ENCODE assay signal across 16 cellular contexts in genomic region chr3:126212250-126212628, GRCh38. TPM values are rescaled to one million over a fixed set of nuclear protein-coding genes. Genes with fewer than 3 reads are reported as not detected.
A peak's percentile ranks its signal among the peaks of the same experiment; 100 is the strongest.
DNase-seq lines count a peak whose midpoint lies in the region; FAIRE-seq and TF ChIP-seq lines count a peak whose summit lies in the region.
"Had no signal": no experiment of that assay in that cellular context is flagged by ENCODE, and none has a peak within 500 bp of the region (broad histone marks: within the 10 kb centered on the region; RNA-seq: fewer than 3 reads in every experiment).

No MANE protein-coding gene starts in this region.

- WGBS in endodermal cell (ENCODE audit: insufficient coverage in 1 of 2, insufficient read length in 1 of 2), 2 experiments, result 45 to 62% methylated on average over 2 of the region's 2 CpGs

- H2AFZ ChIP-seq in neural progenitor cell (replicated peaks), result peak overlapping the region; percentile 88

- H4K20me1 ChIP-seq in neural progenitor cell (ENCODE audit: low read depth), result no peaks in the 10 kb centered on the region

- H3K4me3 Mint-ChIP-seq in activated naive CD4-positive, alpha-beta T cell treated with anti-CD3 and anti-CD28 coated beads, Interleukin-2, amount 50 U/mL, for 24 hours, result peak overlapping the region; percentile 8
- no peak overlapping the region for H3K4me3 Mint-ChIP-seq in activated naive CD4-positive, alpha-beta T cell treated with anti-CD3 and anti-CD28 coated beads for 36 hours
- peak overlapping the region; percentile 60 for H3K4me3 Mint-ChIP-seq in endodermal cell
- H3K4me3 Mint-ChIP-seq in neural progenitor cell, result peak overlapping the region; percentile 69

- peak overlapping the region; percentile 82 for H3K4me2 ChIP-seq in neural progenitor cell

- peaks cover 46% of the 10 kb centered on the region for H3K27me3 Mint-ChIP-seq in activated naive CD4-positive, alpha-beta T cell treated with anti-CD3 and anti-CD28 coated beads, Interleukin-2, amount 50 U/mL, for 24 hours
- H3K27me3 Mint-ChIP-seq in activated naive CD4-positive, alpha-beta T cell treated with anti-CD3 and anti-CD28 coated beads for 36 hours (ENCODE audit: low read depth), result peaks cover 67% of the 10 kb centered on the region
- H3K27me3 Mint-ChIP-seq in endodermal cell (ENCODE audit: insufficient read depth), result peaks cover 63% of the 10 kb centered on the region
- H3K27me3 Mint-ChIP-seq in neural progenitor cell (ENCODE audit: insufficient read depth, low read depth), result peaks cover 5% of the 10 kb centered on the region

- H3K9ac ChIP-seq in endodermal cell (ENCODE audit: extremely low read depth, low read length, poor library complexity, severe bottlenecking), result no peak overlapping the region
- no peak overlapping the region for H3K9ac ChIP-seq in neural progenitor cell

- H3K36me3 ChIP-seq in endodermal cell (ENCODE audit: control insufficient read depth, insufficient read depth, low read length) (no peaks in the 10 kb centered on the region), neural progenitor cell (no peaks in the 10 kb centered on the region)

- H3K27me3 ChIP-seq in endodermal cell (ENCODE audit: control insufficient read depth, insufficient read depth, low read length, poor library complexity, severe bottlenecking) (peaks cover 44% of the 10 kb centered on the region), neural progenitor cell (peaks cover 20% of the 10 kb centered on the region)

- intact Hi-C loops in activated naive CD4-positive, alpha-beta T cell treated with anti-CD3 and anti-CD28 coated beads for 36 hours (cut with micrococcal nuclease), result no loop called here

- no peaks in the 10 kb centered on the region for H3K36me3 Mint-ChIP-seq in activated naive CD4-positive, alpha-beta T cell treated with anti-CD3 and anti-CD28 coated beads, Interleukin-2, amount 50 U/mL, for 24 hours
- no peaks in the 10 kb centered on the region for H3K36me3 Mint-ChIP-seq in activated naive CD4-positive, alpha-beta T cell treated with anti-CD3 and anti-CD28 coated beads for 36 hours (ENCODE audit: low read depth)
- H3K36me3 Mint-ChIP-seq in endodermal cell (ENCODE audit: low read depth), result no peaks in the 10 kb centered on the region
- H3K36me3 Mint-ChIP-seq in neural progenitor cell, result peaks cover 6% of the 10 kb centered on the region
- H3K36me3 Mint-ChIP-seq: activated naive CD8-positive, alpha-beta T cell treated with anti-CD3 and anti-CD28 coated beads, Interleukin-2, amount 10 ng/mL, durations not matched to agents 7 days and 5 days had no signal

- TF ChIP-seq CTCF in endodermal cell (conservative IDR thresholded peaks at IDR 0.05), result no peak
- TF ChIP-seq CTCF in neural progenitor cell (IDR thresholded peaks at IDR 0.05), result no peak

- H3K4me3 ChIP-seq in endodermal cell (ENCODE audit: low read length) (peak overlapping the region; percentile 70), neural progenitor cell (no peak overlapping the region)

- peak overlapping the region; percentile 79 for H3K27ac ChIP-seq in endodermal cell (ENCODE audit: low read depth, low read length)
- H3K27ac ChIP-seq in neural progenitor cell, result no peak overlapping the region
- H3K27ac ChIP-seq: HL-60 had no signal

- no peak overlapping the region for H3K27ac Mint-ChIP-seq in activated naive CD4-positive, alpha-beta T cell treated with anti-CD3 and anti-CD28 coated beads, Interleukin-2, amount 50 U/mL, for 24 hours
- no peak overlapping the region for H3K27ac Mint-ChIP-seq in activated naive CD4-positive, alpha-beta T cell treated with anti-CD3 and anti-CD28 coated beads for 36 hours
- H3K27ac Mint-ChIP-seq in endodermal cell (no peak overlapping the region), neural progenitor cell (no peak overlapping the region)
- H3K27ac Mint-ChIP-seq: activated B cell treated with CpG ODN at 0.5 μM for 24 hours; activated naive CD8-positive, alpha-beta T cell treated with anti-CD3 and anti-CD28 coated beads, Interleukin-2, amount 10 ng/mL, durations not matched to agents 7 days and 5 days; stimulated activated naive CD8-positive, alpha-beta T cell treated with anti-CD3 and anti-CD28 coated beads, Interleukin-15, Interleukin-2, amounts not matched to agents 100 ng/mL and 50 ng/mL, for 24 hours had no signal

- H3K4me1 ChIP-seq in endodermal cell (ENCODE audit: control insufficient read depth, insufficient read depth, low read length) (no peaks in the 10 kb centered on the region), neural progenitor cell (peaks cover 6% of the 10 kb centered on the region)

- CTCF ChIA-PET in activated naive CD4-positive, alpha-beta T cell treated with anti-CD3 and anti-CD28 coated beads for 36 hours (lab: Charles Lee), result no interaction called here

- no peaks in the 10 kb centered on the region for H3K9me3 Mint-ChIP-seq in activated naive CD4-positive, alpha-beta T cell treated with anti-CD3 and anti-CD28 coated beads, Interleukin-2, amount 50 U/mL, for 24 hours
- H3K9me3 Mint-ChIP-seq in activated naive CD4-positive, alpha-beta T cell treated with anti-CD3 and anti-CD28 coated beads for 36 hours, result no peaks in the 10 kb centered on the region
- H3K9me3 Mint-ChIP-seq in endodermal cell (no peaks in the 10 kb centered on the region), neural progenitor cell (peaks cover 3% of the 10 kb centered on the region)
- H3K9me3 Mint-ChIP-seq: activated B cell treated with CpG ODN at 0.5 μM for 24 hours; activated naive CD8-positive, alpha-beta T cell treated with anti-CD3 and anti-CD28 coated beads, Interleukin-2, amount 10 ng/mL, durations not matched to agents 7 days and 5 days; stimulated activated naive CD8-positive, alpha-beta T cell treated with anti-CD3 and anti-CD28 coated beads, Interleukin-15, Interleukin-2, amounts not matched to agents 100 ng/mL and 50 ng/mL, for 24 hours had no signal

- no peak for DNase-seq in activated naive CD4-positive, alpha-beta T cell treated with anti-CD3 and anti-CD28 coated beads for 36 hours
- DNase-seq in endodermal cell (no peak), neural progenitor cell (ENCODE audit: low spot score) (no peak), urothelium cell line (ENCODE audit: low spot score) (no peak), retina (no peak), NOMO-1 (lab: John Stamatoyannopoulos, UW; ENCODE audit: unreplicated experiment in 2 of 2) (no peak), hippocampal formation (lab: John Stamatoyannopoulos, UW) (no peak)
- DNase-seq: activated B cell treated with CpG ODN at 0.5 μM for 24 hours; activated naive CD8-positive, alpha-beta T cell treated with anti-CD3 and anti-CD28 coated beads, Interleukin-2, amount 10 ng/mL, durations not matched to agents 7 days and 5 days; NCI-H2171 had no signal

- peaks cover 11% of the 10 kb centered on the region for H3K4me1 Mint-ChIP-seq in activated naive CD4-positive, alpha-beta T cell treated with anti-CD3 and anti-CD28 coated beads, Interleukin-2, amount 50 U/mL, for 24 hours
- H3K4me1 Mint-ChIP-seq in activated naive CD4-positive, alpha-beta T cell treated with anti-CD3 and anti-CD28 coated beads for 36 hours (ENCODE audit: low read depth), result peaks cover 8% of the 10 kb centered on the region
- H3K4me1 Mint-ChIP-seq in endodermal cell (peaks cover 3% of the 10 kb centered on the region), neural progenitor cell (peaks cover 19% of the 10 kb centered on the region)
- H3K4me1 Mint-ChIP-seq: activated naive CD8-positive, alpha-beta T cell treated with anti-CD3 and anti-CD28 coated beads, Interleukin-2, amount 10 ng/mL, durations not matched to agents 7 days and 5 days had no signal

- peaks cover 3% of the 10 kb centered on the region for H3F3A ChIP-seq in neural progenitor cell (ENCODE audit: low read depth)

- peak; percentile 79 for FAIRE-seq in urothelium cell line (lab: Jason Lieb, UNC)
- FAIRE-seq: colon, GM18507, H54 had no signal

- no peaks in the 10 kb centered on the region for H3K9me3 ChIP-seq in endodermal cell (ENCODE audit: control insufficient read depth, low read length)
- no peaks in the 10 kb centered on the region for H3K9me3 ChIP-seq in neural progenitor cell (ENCODE audit: low read depth)

- no peaks in the 10 kb centered on the region for H3K79me2 ChIP-seq in neural progenitor cell (ENCODE audit: low read depth)

RNA-seq across cellular contexts. Expression of gene ALDH1L1, which starts 31.9 kb away (rescaled TPM):
- not detected for total RNA-seq in activated naive CD4-positive, alpha-beta T cell treated with anti-CD3 and anti-CD28 coated beads for 36 hours
- 1 to 10 TPM; 1.0 to 1.6 TPM for total RNA-seq in endodermal cell
- polyA plus RNA-seq in endodermal cell (2013, experiment 1 of 2), result 1.6 TPM
- 0.95 TPM for polyA plus RNA-seq in endodermal cell (2013, experiment 2 of 2)
- 0.31 and 0.60 TPM in 2 replicates for total RNA-seq in neural progenitor cell (ENCODE audit: low replicate concordance)
- total RNA-seq: activated B cell treated with CpG ODN at 0.5 μM for 24 hours; activated naive CD8-positive, alpha-beta T cell treated with anti-CD3 and anti-CD28 coated beads, Interleukin-2, amount 10 ng/mL, durations not matched to agents 7 days and 5 days had no signal
